26 cellular contexts compared by ENCODE assay signal in the genomic region with DNA sequence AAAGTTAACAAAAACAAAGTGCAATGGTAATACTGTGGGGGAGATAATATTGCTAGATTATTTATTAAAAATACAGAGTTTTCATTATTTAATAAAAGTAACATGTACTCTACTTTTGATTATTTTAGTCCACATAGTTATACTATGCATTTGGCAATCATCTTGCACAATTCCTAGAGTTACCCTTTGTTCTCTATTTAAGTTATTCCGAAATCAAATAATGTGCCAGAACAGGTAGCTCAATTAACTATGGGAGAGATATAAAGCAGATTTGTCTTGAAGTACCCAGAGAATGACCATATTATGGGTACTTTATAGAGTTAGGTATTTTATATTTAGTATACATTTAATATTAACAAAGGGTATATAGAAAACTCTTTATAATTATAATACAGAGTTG. TPM values are rescaled to one million over a fixed set of nuclear protein-coding genes. Genes with fewer than 3 reads are reported as not detected.
"Had no signal": no experiment of that assay in that cellular context is flagged by ENCODE, and none has a peak within 500 bp of the region (broad histone marks: within the 10 kb centered on the region; RNA-seq: fewer than 3 reads in every experiment).

No MANE protein-coding gene starts in this region.

- DNase-seq: hypothalamus; immature natural killer cell; islet precursor cell; left ventricle myocardium inferior; midbrain; mucosa of descending colon; naive thymus-derived CD4-positive, alpha-beta T cell; ovary; posterior cingulate gyrus; retina; right cardiac atrium; sigmoid colon; small intestine; spleen; stimulated activated CD4-positive, alpha-beta T cell treated with anti-CD3 and anti-CD28 coated beads, Interleukin-4, amount 100 ng/mL, for 24 hours; stimulated activated naive CD4-positive, alpha-beta T cell; tibial artery; trophoblast cell; upper lobe of right lung had no signal

- H3K4me1 ChIP-seq: prostate gland, spleen, upper lobe of right lung had no signal

- H3K27ac ChIP-seq: left ventricle myocardium inferior, ovary, prostate gland, sigmoid colon, spleen, suprapubic skin, thoracic aorta, tibial artery, upper lobe of right lung had no signal

- H3K4me3 ChIP-seq: left ventricle myocardium inferior, lung, mucosa of descending colon, ovary, prostate gland, sigmoid colon, spleen, suprapubic skin, thoracic aorta, tibial artery, upper lobe of right lung had no signal

- H3K9me3 ChIP-seq: left ventricle myocardium inferior, mucosa of descending colon, ovary, prostate gland, sigmoid colon, spleen, suprapubic skin, thoracic aorta, tibial artery, upper lobe of right lung had no signal

- H3K27me3 ChIP-seq: ovary, sigmoid colon, spleen, suprapubic skin, tibial artery, upper lobe of right lung had no signal

- H3K36me3 ChIP-seq: left ventricle myocardium inferior, ovary, prostate gland, sigmoid colon, spleen, suprapubic skin, thoracic aorta, tibial artery, upper lobe of right lung had no signal

- ATAC-seq: naive thymus-derived CD4-positive, alpha-beta T cell; natural killer cell treated with Interleukin-12 subunit alpha and Interleukin-12 subunit beta and Interleukin-15 and Interleukin-18, amount 100 ng/mL, for 72 hours; right cardiac atrium; stimulated activated effector memory CD8-positive, alpha-beta T cell treated with anti-CD3 and anti-CD28 coated beads, Interleukin-12 subunit alpha, Interleukin-12 subunit beta, amount 100 ng/mL, for 72 hours had no signal

- FAIRE-seq: small intestine, urothelium cell line had no signal

RNA-seq across cellular contexts. Expression of gene LURAP1L, which starts 9.4 kb away (rescaled TPM):
- total RNA-seq: naive thymus-derived CD4-positive, alpha-beta T cell; natural killer cell treated with Interleukin-12 subunit alpha and Interleukin-12 subunit beta and Interleukin-15 and Interleukin-18, amount 100 ng/mL, for 72 hours had no signal
- polyA plus RNA-seq: immature natural killer cell; naive thymus-derived CD4-positive, alpha-beta T cell had no signal
